Comparison of ENCODE assay signal across 13 cellular contexts in the genomic region with DNA sequence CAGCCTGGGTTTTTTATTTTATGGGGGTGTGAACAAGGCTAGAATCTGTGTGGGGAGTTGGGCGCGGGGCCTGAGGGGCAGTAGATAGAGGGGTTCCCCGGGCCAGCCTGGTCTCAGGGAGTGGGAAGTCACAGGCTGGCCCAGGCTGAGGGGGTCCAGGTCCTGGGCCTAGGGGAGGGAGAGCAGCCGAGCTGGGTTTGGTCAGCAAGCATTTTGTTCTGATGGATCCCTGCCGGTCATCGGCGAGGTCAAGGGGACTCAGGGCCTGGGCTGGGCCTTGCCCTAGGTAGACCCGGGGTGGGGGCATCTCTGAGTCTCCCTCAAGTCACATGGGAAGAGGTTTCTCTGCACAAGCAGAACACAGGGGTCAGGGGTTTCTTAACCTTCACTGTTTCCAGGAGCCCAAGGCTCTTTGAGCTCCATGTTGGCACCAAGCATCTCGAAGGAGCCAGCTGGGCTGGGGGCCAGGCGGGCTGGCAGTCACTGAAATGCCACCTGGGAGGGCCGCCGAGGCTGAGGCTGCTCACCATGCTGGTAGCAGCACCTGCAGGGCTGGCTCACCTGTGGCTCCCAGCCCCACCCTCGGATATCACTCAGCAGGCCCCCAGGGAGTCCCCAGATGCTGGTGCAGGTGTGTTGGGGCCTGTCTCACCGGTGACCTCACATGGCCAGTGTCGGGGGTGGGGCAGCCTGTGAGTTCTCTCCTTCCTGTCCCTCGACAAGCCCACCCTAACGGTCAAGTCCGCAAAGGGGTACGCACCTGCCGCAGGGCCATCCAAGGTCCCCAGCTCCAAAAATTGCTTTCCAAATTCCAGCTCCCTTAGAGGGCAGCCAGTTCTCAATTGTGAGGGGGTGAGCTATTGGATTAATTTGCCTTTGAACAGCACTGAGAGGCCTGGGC. TPM values are rescaled to one million over a fixed set of nuclear protein-coding genes. Genes with fewer than 3 reads are reported as not detected.
A peak's percentile ranks its signal among the peaks of the same experiment; 100 is the strongest.
DNase-seq lines count a peak whose midpoint lies in the region; ATAC-seq and TF ChIP-seq lines count a peak whose summit lies in the region.
"Had no signal": no experiment of that assay in that cellular context is flagged by ENCODE, and none has a peak within 500 bp of the region (broad histone marks: within the 10 kb centered on the region; RNA-seq: fewer than 3 reads in every experiment).

No MANE protein-coding gene starts in this region.

- DNase-seq in DMS53 (lab: John Stamatoyannopoulos, UW), result peak; percentile 20
- DNase-seq in DMS53 treated with DMSO at 0.1 percent for 48 hours (lab: John Stamatoyannopoulos, UW; ENCODE audit: unreplicated experiment), result no peak
- no peak for DNase-seq in WERI-Rb-1
- DNase-seq: activated effector memory CD4-positive, alpha-beta T cell treated with anti-CD3 and anti-CD28 coated beads, Interleukin-2, amount 50 U/mL, for 16 hours; NCI-H446 treated with DMSO at 0.1 percent for 48 hours; T-cell had no signal

- no peaks in the 10 kb centered on the region for H3K9me3 ChIP-seq in HEK293 (ENCODE audit: control insufficient read depth, insufficient read depth, low read depth, low read length)
- no peaks in the 10 kb centered on the region for H3K9me3 ChIP-seq in WERI-Rb-1 (ENCODE audit: severe bottlenecking)
- H3K9me3 ChIP-seq in esophagus (ENCODE audit: control insufficient read depth in 2 of 2, insufficient read depth in 1 of 2, low read depth in 1 of 2, low read length in 1 of 2), result no peaks in the 10 kb centered on the region
- H3K9me3 ChIP-seq: right lobe of liver had no signal

- CTCF ChIA-PET in HEK293 (lab: Yijun Ruan, JAX), result interaction anchor here (2.5 kb wide), 1 partner anchor 21 kb away, joined by 7 read pairs; no protein-coding TSS in a partner anchor

- ATAC-seq in GM19455 (IDR thresholded peaks at IDR 0.05; ENCODE audit: unreplicated experiment) (no peak), HG02759 (IDR thresholded peaks at IDR 0.05; ENCODE audit: unreplicated experiment) (no peak), GM21367 (IDR thresholded peaks at IDR 0.05; ENCODE audit: unreplicated experiment) (no peak)
- ATAC-seq: T-cell had no signal

- POLR2A ChIA-PET in HEK293 (lab: Yijun Ruan, JAX), result interaction anchor here (0.9 kb wide), 1 partner anchor 22 kb away, joined by 3 read pairs; no protein-coding TSS in a partner anchor

- H3K4me3 ChIP-seq in HEK293 (ENCODE audit: low read depth, low read length), result no peak overlapping the region
- H3K4me3 ChIP-seq in WERI-Rb-1 (ENCODE audit: low read depth, low read length), result no peak overlapping the region
- no peak overlapping the region for H3K4me3 ChIP-seq in esophagus (ENCODE audit: low read depth in 1 of 2, low read length in 2 of 2)
- H3K4me3 ChIP-seq: hepatocyte, right lobe of liver had no signal

- WGBS in esophagus, 2 donors, result 60 to 69% methylated on average over 20 of the region's 20 CpGs

- H3K4me1 ChIP-seq in HEK293 (ENCODE audit: control insufficient read depth, insufficient read depth, low read length) (no peaks in the 10 kb centered on the region), esophagus (ENCODE audit: control insufficient read depth in 2 of 2, insufficient read depth in 2 of 2, low read length in 1 of 2) (peaks cover 2 to 16% of the 10 kb centered on the region in 2 donors)
- H3K4me1 ChIP-seq: right lobe of liver had no signal

- TF ChIP-seq CTCF in HEK293 (tag by site-specific recombination; IDR thresholded peaks at IDR 0.05) (no peak), WERI-Rb-1 (IDR thresholded peaks at IDR 0.05; ENCODE audit: low read depth, low read length) (no peak)

- H3K27ac ChIP-seq in HEK293 (ENCODE audit: extremely low read depth, low read depth, low read length) (no peak overlapping the region), WERI-Rb-1 (peak overlapping the region; percentile 71), esophagus (ENCODE audit: low read depth in 2 of 2, low read length in 1 of 2) (peak overlapping the region; percentile 58 to 76)
- H3K27ac ChIP-seq: hepatocyte, right lobe of liver had no signal

- H3K27me3 ChIP-seq in WERI-Rb-1 (ENCODE audit: insufficient read depth, low read depth, severe bottlenecking), result no peaks in the 10 kb centered on the region
- H3K27me3 ChIP-seq in esophagus (ENCODE audit: control insufficient read depth in 1 of 2, insufficient read depth in 2 of 2, low read length in 2 of 2), result no peaks in the 10 kb centered on the region
- H3K27me3 ChIP-seq: hepatocyte, right lobe of liver had no signal

- H3K36me3 ChIP-seq in HEK293 (ENCODE audit: control insufficient read depth in 2 of 2, insufficient read depth in 1 of 2, low read length in 2 of 2), result peaks cover 0 to 22% of the 10 kb centered on the region in 2 experiments; a peak in 1 of 3 replicates
- H3K36me3 ChIP-seq in WERI-Rb-1, result peaks cover 17% of the 10 kb centered on the region
- H3K36me3 ChIP-seq in esophagus (ENCODE audit: control insufficient read depth in 2 of 2, insufficient read depth in 2 of 2, low read length in 1 of 2), result peaks cover 2 to 10% of the 10 kb centered on the region in 2 donors

TF ChIP-seq in HEK293, 187 proteins besides CTCF, POLR2A, EP300 and RAD21:
- TF ChIP-seq ZNF561 (tag by site-specific recombination; IDR thresholded peaks at IDR 0.05; ENCODE audit: borderline replicate concordance) (no peak), ZNF19 (tag by site-specific recombination; IDR thresholded peaks at IDR 0.05; ENCODE audit: low read depth) (no peak), SCRT2 (tag by site-specific recombination; IDR thresholded peaks at IDR 0.05) (peak; percentile 55)

RNA-seq across cellular contexts. Expression of a gene that starts 41.0 kb away (rescaled TPM):
- polyA plus RNA-seq in esophagus, result 100 to 1,000 TPM; 117 to 138 TPM
